ENCODE assay signal across 1 cellular context in the genomic region with DNA sequence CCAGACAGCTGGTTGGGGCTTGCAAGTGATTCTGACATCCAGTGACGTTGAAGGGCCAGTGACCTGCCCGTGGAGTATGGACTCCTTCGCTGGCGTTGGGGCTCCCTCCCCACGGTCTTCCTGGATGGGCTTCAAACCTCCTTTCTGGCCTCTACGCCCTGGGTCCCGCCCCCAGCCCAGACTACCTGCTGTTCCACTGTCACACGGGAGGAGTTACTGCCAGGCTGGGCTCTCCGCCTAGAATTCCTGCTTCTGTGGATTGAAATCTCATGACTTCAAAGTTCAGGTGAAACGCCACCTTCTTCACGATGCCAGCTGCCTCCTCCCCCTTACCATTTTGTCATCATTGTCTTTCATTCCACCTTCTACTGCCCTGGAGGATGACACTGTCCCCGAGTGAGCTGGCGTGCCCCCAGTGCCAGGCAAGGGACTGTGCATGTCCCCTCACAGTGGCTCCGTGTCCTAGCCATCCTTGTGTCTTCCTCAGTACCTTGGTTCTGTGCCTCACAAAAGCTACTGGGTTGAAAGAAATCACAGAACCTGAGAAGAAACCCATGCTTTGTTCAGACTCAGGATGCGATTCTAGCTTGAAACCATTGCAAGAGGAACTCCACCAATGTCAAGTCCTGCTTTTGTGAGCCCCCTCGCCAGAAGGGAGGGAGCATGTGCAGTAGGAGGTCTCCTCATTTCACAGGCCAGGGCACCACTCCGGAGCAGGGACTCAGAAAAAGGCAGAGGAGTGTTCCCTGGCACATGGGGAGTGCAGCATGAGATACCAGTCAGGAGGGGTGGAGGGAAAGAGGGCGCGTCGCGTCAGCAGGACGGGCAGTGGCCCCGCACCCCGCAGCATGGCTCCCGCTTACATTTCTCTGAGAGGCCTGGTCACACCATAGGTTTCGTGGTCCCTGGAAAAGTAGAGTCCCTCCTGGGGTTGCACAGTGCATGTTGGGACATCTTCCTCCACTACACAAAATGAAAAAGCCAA.
TF ChIP-seq lines count a peak whose summit lies in the region.

No MANE protein-coding gene starts in this region.

TF ChIP-seq in GM23338, 12 proteins besides CTCF, POLR2A, EP300 and RAD21 (continued from another document):
- no peak for TF ChIP-seq REST (IDR thresholded peaks at IDR 0.05; ENCODE audit: unreplicated experiment)
- no peak for TF ChIP-seq NANOG (IDR thresholded peaks at IDR 0.05; ENCODE audit: borderline replicate concordance)
